Comparison of ENCODE assay signal across 10 cellular contexts in the genomic region with DNA sequence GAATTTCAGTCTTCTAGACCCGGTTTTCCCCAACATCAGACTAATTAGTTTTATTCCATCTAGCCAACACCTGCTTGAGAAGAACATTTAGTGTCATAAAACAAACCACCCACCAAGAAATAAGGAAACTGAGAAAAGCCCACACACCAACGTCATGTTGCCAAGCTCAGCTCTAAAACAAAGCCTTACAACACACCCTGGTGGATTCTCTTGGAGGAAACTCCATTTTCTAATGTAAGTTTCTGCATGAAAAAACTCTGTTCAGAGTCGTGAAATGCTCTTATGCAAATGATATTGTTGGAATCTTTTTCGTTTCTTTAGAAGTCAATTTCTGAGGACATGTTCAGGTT.
DNase-seq lines count a peak whose midpoint lies in the region; ATAC-seq and TF ChIP-seq lines count a peak whose summit lies in the region.
"Had no signal": no experiment of that assay in that cellular context is flagged by ENCODE, and none has a peak within 500 bp of the region (broad histone marks: within the 10 kb centered on the region; RNA-seq: fewer than 3 reads in every experiment).

No MANE protein-coding gene starts in this region.

- H3K4me3 ChIP-seq in SK-N-SH (ENCODE audit: low read depth in 2 of 2, low read length in 1 of 2) = no peak overlapping the region
- H3K4me3 ChIP-seq: tibial artery had no signal

- H3K27me3 Mint-ChIP-seq in nephron (ENCODE audit: low read depth) = no peaks in the 10 kb centered on the region

- H3K9me3 ChIP-seq in SK-N-SH = no peaks in the 10 kb centered on the region
- H3K9me3 ChIP-seq: tibial artery had no signal

- no peaks in the 10 kb centered on the region for H3K27me3 ChIP-seq in SK-N-SH (ENCODE audit: insufficient read depth)
- H3K27me3 ChIP-seq: tibial artery had no signal

- H3K4me1 Mint-ChIP-seq in nephron = peaks cover 24% of the 10 kb centered on the region

- ATAC-seq in SK-N-SH treated with all-trans-retinoic acid at 6 μM for 48 hours (peak; percentile 23; the same call in 2 of the 3 replicates), GM21619 (IDR thresholded peaks at IDR 0.05; ENCODE audit: unreplicated experiment) (peak; percentile 33), HG03159 (IDR thresholded peaks at IDR 0.05; ENCODE audit: unreplicated experiment) (peak; percentile 58)

- peaks cover 3% of the 10 kb centered on the region for H3K9me3 Mint-ChIP-seq in nephron

- no peak overlapping the region for H2AFZ ChIP-seq in SK-N-SH (ENCODE audit: low read depth)

- no peaks in the 10 kb centered on the region for H3K36me3 ChIP-seq in SK-N-SH (replicated peaks in 1 of 2; ENCODE audit: control insufficient read depth in 1 of 2, insufficient read depth in 2 of 2, low read length in 1 of 2)
- H3K36me3 ChIP-seq: tibial artery had no signal

- no peak overlapping the region for H3K9ac ChIP-seq in SK-N-SH

- H3K9me2 ChIP-seq in SK-N-SH = no peaks in the 10 kb centered on the region

- H4K20me1 ChIP-seq in SK-N-SH (ENCODE audit: insufficient read depth) = no peaks in the 10 kb centered on the region

- no peak for TF ChIP-seq CTCF in SK-N-SH (IDR thresholded peaks at IDR 0.05)
- TF ChIP-seq CTCF in nephron (IDR thresholded peaks at IDR 0.05; ENCODE audit: unreplicated experiment in 3 of 3) = no peak

- CTCF ChIA-PET in SK-N-SH (lab: Yijun Ruan, JAX) = interaction anchor here (0.8 to 8.0 kb wide), 42 partner anchors 8 to 823 kb away, joined by 3 to 290 read pairs (median 4); a partner anchor contains a TSS

- peaks cover 0 to 3% of the 10 kb centered on the region in 2 experiments; a peak in 2 of 4 replicates for H3K4me1 ChIP-seq in SK-N-SH (ENCODE audit: control insufficient read depth in 1 of 2, insufficient read depth in 2 of 2, low read depth in 1 of 2, low read length in 1 of 2)
- H3K4me1 ChIP-seq: tibial artery had no signal

- peak overlapping the region; percentile 14 to 87 (median 86) for H3K27ac Mint-ChIP-seq in nephron

- no peak overlapping the region for H3K4me2 ChIP-seq in SK-N-SH

- H3F3A ChIP-seq in SK-N-SH (replicated peaks; ENCODE audit: insufficient read depth) = no peaks in the 10 kb centered on the region

- POLR2A ChIA-PET in SK-N-SH (lab: Yijun Ruan, JAX) = no interaction called here

- H3K36me3 Mint-ChIP-seq in nephron (ENCODE audit: low read depth) = no peaks in the 10 kb centered on the region

- H3K79me2 ChIP-seq in SK-N-SH (ENCODE audit: insufficient read depth) = no peaks in the 10 kb centered on the region

- no peak for DNase-seq in SK-N-SH
- no peak for DNase-seq in OCI-M2 (lab: John Stamatoyannopoulos, UW; ENCODE audit: unreplicated experiment)
- no peak for DNase-seq in NCI-H510A treated with DMSO at 0.1 percent for 48 hours (lab: John Stamatoyannopoulos, UW)
- DNase-seq in EL = no peak
- DNase-seq: occipital lobe, tibial artery had no signal

- no peak for TF ChIP-seq EP300 in SK-N-SH (IDR thresholded peaks at IDR 0.05; ENCODE audit: borderline replicate concordance in 1 of 2, low read depth in 1 of 2, low read length in 1 of 2)

- no peak for TF ChIP-seq RAD21 in SK-N-SH (IDR thresholded peaks at IDR 0.05; ENCODE audit: low read length)

- 55% methylated on average over 4 of the region's 4 CpGs for WGBS in SK-N-SH (ENCODE audit: low lambda C conversion rate)

- no peak overlapping the region for H3K4me3 Mint-ChIP-seq in nephron

- no peak overlapping the region for H3K27ac ChIP-seq in SK-N-SH (ENCODE audit: low read depth in 2 of 2, low read length in 1 of 2)
- H3K27ac ChIP-seq: tibial artery had no signal

TF ChIP-seq in SK-N-SH treated with all-trans-retinoic acid at 6 μM for 48 hours, 23 proteins besides CTCF, POLR2A, EP300 and RAD21:
- no peak for TF ChIP-seq TCF4 (CRISPR knock-in tag; IDR thresholded peaks at IDR 0.05; ENCODE audit: borderline replicate concordance)
- no peak for TF ChIP-seq OSR1 (CRISPR knock-in tag; IDR thresholded peaks at IDR 0.05)
- no peak for TF ChIP-seq ZFP3 (CRISPR knock-in tag; IDR thresholded peaks at IDR 0.05)
- TF ChIP-seq ISL1 (CRISPR knock-in tag; IDR thresholded peaks at IDR 0.05) = no peak
- TF ChIP-seq ESRRG (CRISPR knock-in tag; IDR thresholded peaks at IDR 0.05) = no peak
- TF ChIP-seq, protein P1, sequence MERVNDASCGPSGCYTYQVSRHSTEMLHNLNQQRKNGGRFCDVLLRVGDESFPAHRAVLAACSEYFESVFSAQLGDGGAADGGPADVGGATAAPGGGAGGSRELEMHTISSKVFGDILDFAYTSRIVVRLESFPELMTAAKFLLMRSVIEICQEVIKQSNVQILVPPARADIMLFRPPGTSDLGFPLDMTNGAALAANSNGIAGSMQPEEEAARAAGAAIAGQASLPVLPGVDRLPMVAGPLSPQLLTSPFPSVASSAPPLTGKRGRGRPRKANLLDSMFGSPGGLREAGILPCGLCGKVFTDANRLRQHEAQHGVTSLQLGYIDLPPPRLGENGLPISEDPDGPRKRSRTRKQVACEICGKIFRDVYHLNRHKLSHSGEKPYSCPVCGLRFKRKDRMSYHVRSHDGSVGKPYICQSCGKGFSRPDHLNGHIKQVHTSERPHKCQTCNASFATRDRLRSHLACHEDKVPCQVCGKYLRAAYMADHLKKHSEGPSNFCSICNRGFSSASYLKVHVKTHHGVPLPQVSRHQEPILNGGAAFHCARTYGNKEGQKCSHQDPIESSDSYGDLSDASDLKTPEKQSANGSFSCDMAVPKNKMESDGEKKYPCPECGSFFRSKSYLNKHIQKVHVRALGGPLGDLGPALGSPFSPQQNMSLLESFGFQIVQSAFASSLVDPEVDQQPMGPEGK (CRISPR knock-in tag; IDR thresholded peaks at IDR 0.05; ENCODE audit: borderline replicate concordance) = no peak
- no peak for TF ChIP-seq PPARA (CRISPR knock-in tag; IDR thresholded peaks at IDR 0.05; ENCODE audit: borderline replicate concordance)
- TF ChIP-seq GLIS3 (CRISPR knock-in tag; IDR thresholded peaks at IDR 0.05) = no peak
- no peak for TF ChIP-seq RARB (CRISPR knock-in tag; IDR thresholded peaks at IDR 0.05)
- TF ChIP-seq ZC3H10 (CRISPR knock-in tag; IDR thresholded peaks at IDR 0.05) = no peak
- no peak for TF ChIP-seq BACH2 (CRISPR knock-in tag; IDR thresholded peaks at IDR 0.05; ENCODE audit: borderline replicate concordance)
- TF ChIP-seq TOX (CRISPR knock-in tag; IDR thresholded peaks at IDR 0.05; ENCODE audit: borderline replicate concordance) = no peak
- no peak for TF ChIP-seq ARNTL (CRISPR knock-in tag; IDR thresholded peaks at IDR 0.05; ENCODE audit: borderline replicate concordance, low read depth)
- TF ChIP-seq ZNF70 (CRISPR knock-in tag; IDR thresholded peaks at IDR 0.05) = no peak
- TF ChIP-seq ZFP30 (CRISPR knock-in tag; IDR thresholded peaks at IDR 0.05) = no peak
- no peak for TF ChIP-seq SNAI2 (CRISPR knock-in tag; IDR thresholded peaks at IDR 0.05)

TF ChIP-seq in SK-N-SH, 30 proteins besides CTCF, POLR2A, EP300 and RAD21:
- TF ChIP-seq, protein P2, sequence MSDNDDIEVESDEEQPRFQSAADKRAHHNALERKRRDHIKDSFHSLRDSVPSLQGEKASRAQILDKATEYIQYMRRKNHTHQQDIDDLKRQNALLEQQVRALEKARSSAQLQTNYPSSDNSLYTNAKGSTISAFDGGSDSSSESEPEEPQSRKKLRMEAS (IDR thresholded peaks at IDR 0.05; ENCODE audit: low read depth) = no peak
